In genomic region chr2:221517362-221518121, GRCh38 we compare ENCODE assay signal across 8 cellular contexts. TPM values are rescaled to one million over a fixed set of nuclear protein-coding genes. Genes with fewer than 3 reads are reported as not detected.
DNase-seq lines count a peak whose midpoint lies in the region; ATAC-seq and TF ChIP-seq lines count a peak whose summit lies in the region.

No MANE protein-coding gene starts in this region.

- no peak overlapping the region for H4K91ac ChIP-seq in neuronal stem cell (ENCODE audit: low read depth, low read length, poor library complexity)

- H3K23ac ChIP-seq in neuronal stem cell (ENCODE audit: low read depth, low read length, poor library complexity), result no peak overlapping the region

- no peak overlapping the region for H2BK12ac ChIP-seq in neuronal stem cell (ENCODE audit: low read length)

- CTCF ChIA-PET in HEK293T (lab: Yijun Ruan, JAX), result no interaction called here

- ATAC-seq in GM19324 (IDR thresholded peaks at IDR 0.05; ENCODE audit: low FRiP score, unreplicated experiment) (peak; percentile 91), HG03280 (IDR thresholded peaks at IDR 0.05; ENCODE audit: unreplicated experiment) (peak; percentile 84)
- peak; percentile 80 to 86 for ATAC-seq in activated CD4-positive, CD25-positive, alpha-beta regulatory T cell treated with anti-CD3 and anti-CD28 coated beads, Interleukin-2, amount 50 U/mL, for 24 hours

- H3K9ac ChIP-seq in neuronal stem cell (ENCODE audit: low read depth, low read length, poor library complexity), result no peak overlapping the region

- no peak overlapping the region for H2BK15ac ChIP-seq in neuronal stem cell (ENCODE audit: low read length)

- H3K27me3 ChIP-seq in dorsolateral prefrontal cortex (no peaks in the 10 kb centered on the region), neuronal stem cell (ENCODE audit: control insufficient read depth in 3 of 3, insufficient read depth in 3 of 3, low read depth in 1 of 3, low read length in 3 of 3) (no peaks in the 10 kb centered on the region)

- no CpG with 5 or more reads among the region's 9 CpGs for WGBS in neuronal stem cell (ENCODE audit: extremely low coverage in 2 of 2, insufficient read length in 2 of 2, insufficient replicate concordance in 1 of 2), 2 donors

- H3K79me1 ChIP-seq in neuronal stem cell (ENCODE audit: low read depth, low read length), result no peaks in the 10 kb centered on the region

- H3K4me2 ChIP-seq in neuronal stem cell (ENCODE audit: insufficient read depth, low read length, poor library complexity, severe bottlenecking), result no peak overlapping the region

- H3K36me3 ChIP-seq in neuronal stem cell (replicated peaks in 1 of 2; ENCODE audit: control insufficient read depth in 2 of 2, insufficient read depth in 2 of 2, low read length in 2 of 2), result no peaks in the 10 kb centered on the region

- no peak overlapping the region for H2BK5ac ChIP-seq in neuronal stem cell (ENCODE audit: low read length)

- no peak overlapping the region for H3K4ac ChIP-seq in neuronal stem cell (ENCODE audit: low read length)

- H4K8ac ChIP-seq in neuronal stem cell (ENCODE audit: low read depth, low read length), result no peak overlapping the region

- H3K18ac ChIP-seq in neuronal stem cell (ENCODE audit: low read length), result no peak overlapping the region

- no peaks in the 10 kb centered on the region for H3K9me3 ChIP-seq in neuronal stem cell (replicated peaks in 1 of 2; ENCODE audit: control insufficient read depth in 2 of 2, insufficient read depth in 1 of 2, low read depth in 1 of 2, low read length in 2 of 2)

- H3K4me3 ChIP-seq in dorsolateral prefrontal cortex (no peak overlapping the region), neuronal stem cell (ENCODE audit: low read length in 2 of 2) (no peak overlapping the region)

- intact Hi-C loops in dorsolateral prefrontal cortex (cut with DNase I), result no loop called here

- peaks cover 5 to 19% of the 10 kb centered on the region in 2 donors for H3K4me1 ChIP-seq in neuronal stem cell (ENCODE audit: control insufficient read depth in 2 of 2, insufficient read depth in 1 of 2, low read depth in 1 of 2, low read length in 2 of 2)

- no peak overlapping the region for H2AK5ac ChIP-seq in neuronal stem cell (ENCODE audit: low read depth, low read length)

- H3K27ac ChIP-seq in dorsolateral prefrontal cortex (peak overlapping the region in 53 of 59 donors; percentile 10 to 92 (median 68)), neuronal stem cell (replicated peaks; ENCODE audit: low read length) (no peak overlapping the region)

- no peak overlapping the region for H2AFZ ChIP-seq in neuronal stem cell (ENCODE audit: low read length)

- POLR2A ChIA-PET in HEK293T (lab: Yijun Ruan, JAX), result no interaction called here

- no peak overlapping the region for H3K14ac ChIP-seq in neuronal stem cell (ENCODE audit: low read length)

- no peak overlapping the region for H2BK120ac ChIP-seq in neuronal stem cell (ENCODE audit: low read depth, low read length)

- TF ChIP-seq CTCF in AG09319 (IDR thresholded peaks at IDR 0.05; ENCODE audit: low read depth, low read length), result no peak
- TF ChIP-seq CTCF in dorsolateral prefrontal cortex (IDR thresholded peaks at IDR 0.05 in 54 of 56, conservative IDR thresholded peaks at IDR 0.05 in 2 of 56; ENCODE audit: low read depth in 1 of 56, partially characterized antibody in 56 of 56), result no peak

- DNase-seq in AG09319 (ENCODE audit: extremely low read depth, low read depth) (peak; percentile 10), dorsolateral prefrontal cortex (peak in 2 of 10 donors; percentile 22 to 44), neuronal stem cell (ENCODE audit: low spot score) (no peak), HEK293T (ENCODE audit: extremely low spot score) (no peak)
- DNase-seq in stimulated activated CD4-positive, alpha-beta T cell treated with anti-CD3 and anti-CD28 coated beads, Interleukin-12 subunit alpha, Interleukin-12 subunit beta, amount 100 ng/mL, for 24 hours (ENCODE audit: low read depth in 2 of 2), result peak; percentile 22 to 33

TF ChIP-seq in HEK293T, 16 proteins besides CTCF, POLR2A, EP300 and RAD21:
- TF ChIP-seq ZNF384 (IDR thresholded peaks at IDR 0.05) (no peak), FOXA1 (IDR thresholded peaks at IDR 0.05) (no peak), SP1 (IDR thresholded peaks at IDR 0.05) (no peak)

RNA-seq across cellular contexts. Expression of gene EPHA4, which starts 54.6 kb away (rescaled TPM):
- total RNA-seq in dorsolateral prefrontal cortex, result 100 to 1,000 TPM in 117 of 120 experiments, 10 to 100 TPM in 3; 61.1 to 341 (median 199) TPM
- polyA plus RNA-seq in neuronal stem cell (2013, experiment 1 of 2), result 86.2 TPM
- 97.7 TPM for polyA plus RNA-seq in neuronal stem cell (2013, experiment 2 of 2)

Comparison
In these comparisons a context has a peak if more than half of its experiments do, and no peak if none do; other contexts are left out.
1. DNase-seq: peak in AG09319 (single experiment) and stimulated activated CD4-positive, alpha-beta T cell treated with anti-CD3 and anti-CD28 coated beads, Interleukin-12 subunit alpha, Interleukin-12 subunit beta, amount 100 ng/mL, for 24 hours (2 of 2); none in neuronal stem cell (single experiment) and HEK293T (single experiment).
2. Peak in every context shown above with its lines, with median percentiles within 50 percentile points of each other: ATAC-seq.